In genomic region chr10:99874341-99875085, GRCh38 we compare ENCODE assay signal across 17 cellular contexts.
"Had no signal": no experiment of that assay in that cellular context is flagged by ENCODE, and none has a peak within 500 bp of the region (broad histone marks: within the 10 kb centered on the region; RNA-seq: fewer than 3 reads in every experiment).

No MANE protein-coding gene starts in this region.

- H3K9me3 ChIP-seq: heart left ventricle had no signal

- FAIRE-seq: islet of Langerhans had no signal

- DNase-seq: activated CD4-positive, alpha-beta memory T cell treated with anti-CD3 and anti-CD28 coated beads, Interleukin-2, amount 10 ng/mL, durations not matched to agents 7 days and 5 days; activated CD4-positive, alpha-beta T cell treated with anti-CD3 and anti-CD28 coated beads for 36 hours; activated gamma-delta T cell treated with Interleukin-2 at 50 U/mL for 16 hours; activated naive CD8-positive, alpha-beta T cell treated with anti-CD3 and anti-CD28 coated beads, Interleukin-2, amount 10 ng/mL, durations not matched to agents 7 days and 5 days; activated T-cell treated with anti-CD3 and anti-CD28 coated beads, Interleukin-2, amount 50 U/mL, for 72 hours; aorta; foreskin melanocyte; midbrain; naive B cell; posterior cingulate gyrus; stimulated activated CD4-positive, alpha-beta T cell treated with anti-CD3 and anti-CD28 coated beads, Interleukin-2, amount 100 ng/mL, for 24 hours; stimulated activated naive CD4-positive, alpha-beta T cell; T-cell; T1000 had no signal

- ATAC-seq: activated CD4-positive, alpha-beta T cell treated with anti-CD3 and anti-CD28 coated beads for 36 hours; activated T-cell treated with anti-CD3 and anti-CD28 coated beads, Interleukin-2, amount 50 U/mL, for 72 hours; sciatic nerve; T-cell had no signal

- H3K27ac ChIP-seq: heart left ventricle had no signal

- H3K4me3 ChIP-seq: heart left ventricle had no signal
